In genomic region chr2:177164584-177165052, GRCh38 we compare ENCODE assay signal across 8 cellular contexts. TPM values are rescaled to one million over a fixed set of nuclear protein-coding genes. Genes with fewer than 3 reads are reported as not detected.
DNase-seq lines count a peak whose midpoint lies in the region; ATAC-seq and FAIRE-seq lines count a peak whose summit lies in the region.

No MANE protein-coding gene starts in this region.

- intact Hi-C loops in left ventricle myocardium superior (cut with micrococcal nuclease), result loop anchor here (2.0 to 10.0 kb wide), 4 partner anchors 98 to 560 kb away; no protein-coding TSS in a partner anchor

- DNase-seq in GM03348 (ENCODE audit: low spot score) (peak; percentile 71), NCI-H1436 treated with DMSO at 0.1 percent for 48 hours (lab: John Stamatoyannopoulos, UW) (peak; percentile 64), T follicular helper cell (ENCODE audit: low read depth) (peak; percentile 72), amygdala (lab: John Stamatoyannopoulos, UW) (peak; percentile 7 to 94 (median 74)), left ventricle myocardium superior (peak; percentile 88), putamen (ENCODE audit: low spot score) (peak; percentile 94), urothelium cell line (ENCODE audit: low spot score) (peak; percentile 73)

- peak; percentile 60 for ATAC-seq in HG02588 (IDR thresholded peaks at IDR 0.05; ENCODE audit: unreplicated experiment)
- peak; percentile 92 for ATAC-seq in left ventricle myocardium superior

- FAIRE-seq in urothelium cell line (lab: Jason Lieb, UNC), result peak; percentile 80

RNA-seq across cellular contexts. Expression of gene HNRNPA3, which starts 48.0 kb away (rescaled TPM):
- 70.4 TPM for total RNA-seq in left ventricle myocardium superior

Comparison
In these comparisons a context has a peak if more than half of its experiments do, and no peak if none do; other contexts are left out.
1. Peak in every context shown above with its lines: DNase-seq and ATAC-seq.